8 cellular contexts compared by ENCODE assay signal in the genomic region with DNA sequence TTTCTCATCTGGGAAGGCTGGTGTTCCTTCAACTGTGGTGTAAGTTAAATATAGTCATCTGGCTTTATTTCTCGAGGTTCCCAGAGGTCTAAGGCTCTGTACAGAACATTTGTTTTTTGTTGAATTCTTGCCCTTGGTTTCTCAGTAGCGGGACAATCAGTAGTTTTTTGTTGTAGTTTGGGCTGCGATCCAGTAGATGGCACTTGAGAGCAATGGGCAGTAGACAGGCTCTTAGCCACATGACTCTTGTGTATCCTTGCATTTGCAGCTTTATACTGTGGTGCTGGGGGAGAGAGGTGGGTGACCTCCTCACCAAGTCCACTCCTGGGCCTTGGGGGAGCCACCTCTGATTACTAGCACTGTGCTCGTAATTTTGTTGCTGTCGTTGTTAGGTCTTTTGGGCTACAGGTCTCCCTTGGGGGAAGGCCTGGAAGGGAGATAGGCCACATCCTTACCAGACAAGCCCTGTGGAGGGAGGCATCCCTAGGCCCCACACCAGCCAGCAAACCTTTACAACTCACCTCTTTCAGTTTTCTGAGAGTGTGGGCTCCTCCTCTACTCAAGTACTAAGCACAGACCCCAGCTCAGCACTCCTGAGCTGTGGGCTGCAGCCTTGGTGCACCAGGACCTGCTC. TPM values are rescaled to one million over a fixed set of nuclear protein-coding genes. Genes with fewer than 3 reads are reported as not detected.
DNase-seq lines count a peak whose midpoint lies in the region; ATAC-seq and TF ChIP-seq lines count a peak whose summit lies in the region.

No MANE protein-coding gene starts in this region.

- POLR2A ChIA-PET in WTC11 (lab: Charles Lee): no interaction called here

- H3K4me3 Mint-ChIP-seq in WTC11: no peak overlapping the region

- no peak overlapping the region for H3K4me3 ChIP-seq in GM12865 (ENCODE audit: low read depth, low read length)
- no peak overlapping the region for H3K4me3 ChIP-seq in esophagus squamous epithelium

- CTCF ChIA-PET in WTC11 (lab: Charles Lee): interaction anchor here (0.6 to 2.7 kb wide), 11 partner anchors 15 to 431 kb away, joined by 3 to 39 read pairs (median 3); partner anchors contain the start of genes CT55 and SMIM10

- DNase-seq in AML-193 (lab: John Stamatoyannopoulos, UW) (peak; percentile 7 to 12), GM12865 (ENCODE audit: low read depth) (peak; percentile 46), KG1 (lab: John Stamatoyannopoulos, UW) (peak; percentile 1), WTC11 (ENCODE audit: low spot score) (peak; percentile 39), esophagus squamous epithelium (lab: John Stamatoyannopoulos, UW) (no peak), retina (peak; percentile 19), NCI-H524 treated with DMSO at 0.1 percent for 48 hours (lab: John Stamatoyannopoulos, UW) (no peak), NCI-H187 (lab: John Stamatoyannopoulos, UW) (no peak)

- H3K27ac Mint-ChIP-seq in WTC11: no peak overlapping the region

- 5 to 32% methylated on average over 3 to 4 of the region's 5 CpGs for WGBS in esophagus squamous epithelium, 2 donors

- H3K36me3 Mint-ChIP-seq in WTC11: no peaks in the 10 kb centered on the region

- intact Hi-C loops in esophagus squamous epithelium (cut with DNase I): no loop called here

- H3K9me3 ChIP-seq in esophagus squamous epithelium: no peaks in the 10 kb centered on the region

- no peaks in the 10 kb centered on the region for H3K9me3 Mint-ChIP-seq in WTC11

- H3K27me3 Mint-ChIP-seq in WTC11 (ENCODE audit: low read depth): no peaks in the 10 kb centered on the region; the same call in 1 of the 2 replicates

- H3K27ac ChIP-seq in esophagus squamous epithelium: no peak overlapping the region

- no peaks in the 10 kb centered on the region for H3K4me1 ChIP-seq in esophagus squamous epithelium

- no peaks in the 10 kb centered on the region for H3K36me3 ChIP-seq in esophagus squamous epithelium

- peak; percentile 80 for ATAC-seq in WTC11

- peaks cover 0 to 7% (median 2%) of the 10 kb centered on the region in 4 donors for H3K27me3 ChIP-seq in esophagus squamous epithelium

- TF ChIP-seq POLR2A in esophagus squamous epithelium (IDR thresholded peaks at IDR 0.05): no peak

- peak; percentile 69 for TF ChIP-seq CTCF in GM12865 (IDR thresholded peaks at IDR 0.05; ENCODE audit: insufficient read depth, low read depth, low read length, missing control alignments)
- 0 out of 2 replicates have a peak, but pooled peaks have one; percentile 46 for TF ChIP-seq CTCF in WTC11 (IDR thresholded peaks at IDR 0.05)
- TF ChIP-seq CTCF in esophagus squamous epithelium (IDR thresholded peaks at IDR 0.05): peak in 5 of 6 experiments; percentile 8 to 48 (median 38)

- no peaks in the 10 kb centered on the region for H3K4me1 Mint-ChIP-seq in WTC11

TF ChIP-seq in WTC11, 78 proteins besides CTCF, POLR2A, EP300 and RAD21:
- TF ChIP-seq NR1H2 (CRISPR knock-in tag; IDR thresholded peaks at IDR 0.05) (no peak), FOXP1 (CRISPR knock-in tag; IDR thresholded peaks at IDR 0.05; ENCODE audit: borderline replicate concordance) (no peak), JUN (CRISPR knock-in tag; IDR thresholded peaks at IDR 0.05) (no peak), SOX15 (CRISPR knock-in tag; IDR thresholded peaks at IDR 0.05) (no peak), IRF2 (CRISPR knock-in tag; IDR thresholded peaks at IDR 0.05; ENCODE audit: borderline replicate concordance, low read depth) (no peak), E2F1 (CRISPR knock-in tag; IDR thresholded peaks at IDR 0.05) (no peak), TP53 (CRISPR knock-in tag; IDR thresholded peaks at IDR 0.05) (no peak), ZNF281 (CRISPR knock-in tag; IDR thresholded peaks at IDR 0.05) (no peak), ZNF512 (CRISPR knock-in tag; IDR thresholded peaks at IDR 0.05; ENCODE audit: borderline replicate concordance) (no peak), ZNF121 (CRISPR knock-in tag; IDR thresholded peaks at IDR 0.05) (no peak), RORB (CRISPR knock-in tag; IDR thresholded peaks at IDR 0.05) (no peak), ATF3 (CRISPR knock-in tag; conservative IDR thresholded peaks at IDR 0.05) (no peak), MXD4 (CRISPR knock-in tag; IDR thresholded peaks at IDR 0.05; ENCODE audit: borderline replicate concordance) (no peak), HMGXB4 (CRISPR knock-in tag; IDR thresholded peaks at IDR 0.05) (no peak), SMAD3 (CRISPR knock-in tag; IDR thresholded peaks at IDR 0.05; ENCODE audit: borderline replicate concordance) (no peak)
- TF ChIP-seq, protein P1, sequence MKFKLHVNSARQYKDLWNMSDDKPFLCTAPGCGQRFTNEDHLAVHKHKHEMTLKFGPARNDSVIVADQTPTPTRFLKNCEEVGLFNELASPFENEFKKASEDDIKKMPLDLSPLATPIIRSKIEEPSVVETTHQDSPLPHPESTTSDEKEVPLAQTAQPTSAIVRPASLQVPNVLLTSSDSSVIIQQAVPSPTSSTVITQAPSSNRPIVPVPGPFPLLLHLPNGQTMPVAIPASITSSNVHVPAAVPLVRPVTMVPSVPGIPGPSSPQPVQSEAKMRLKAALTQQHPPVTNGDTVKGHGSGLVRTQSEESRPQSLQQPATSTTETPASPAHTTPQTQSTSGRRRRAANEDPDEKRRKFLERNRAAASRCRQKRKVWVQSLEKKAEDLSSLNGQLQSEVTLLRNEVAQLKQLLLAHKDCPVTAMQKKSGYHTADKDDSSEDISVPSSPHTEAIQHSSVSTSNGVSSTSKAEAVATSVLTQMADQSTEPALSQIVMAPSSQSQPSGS (CRISPR knock-in tag; IDR thresholded peaks at IDR 0.05; ENCODE audit: borderline replicate concordance, low read depth): no peak

RNA-seq across cellular contexts. Expression of gene ETDB, which starts 8.1 kb away (rescaled TPM):
- total RNA-seq in WTC11 (2021): not detected in 3 replicates
- not detected for total RNA-seq in esophagus squamous epithelium

RNA-seq across cellular contexts. Expression of gene SMIM10L2B, which starts 13.7 kb away (rescaled TPM):
- total RNA-seq in WTC11 (2021) (5.0 to 5.4 TPM (median 5.4 TPM) in 3 replicates), esophagus squamous epithelium (1 to 10 TPM in 3 of 4 donors, under 1 TPM in 1; 0.57 to 1.9 (median 1.5) TPM)

RNA-seq across cellular contexts. Expression of gene CT55, which starts 59.0 kb away (rescaled TPM):
- total RNA-seq in WTC11 (2021) (0.24 TPM in 1 of 3 replicates, not detected in the others), esophagus squamous epithelium (not detected)

Comparison
In these comparisons a context has a peak if more than half of its experiments do, and no peak if none do; other contexts are left out.
1. DNase-seq: peak in AML-193 (2 of 2), GM12865 (single experiment), KG1 (single experiment), WTC11 (single experiment) and retina (single experiment); none in esophagus squamous epithelium (single experiment), NCI-H524 treated with DMSO at 0.1 percent for 48 hours (single experiment) and NCI-H187 (0 of 2).
2. Peak in every context shown above with its lines, with median percentiles within 50 percentile points of each other: CTCF ChIP-seq.